1 cellular context compared by ENCODE assay signal in genomic region chr2:167292430-167293171, GRCh38.
TF ChIP-seq lines count a peak whose summit lies in the region.

B3GALT1 (plus strand) TSS chr2:167293001.

TF ChIP-seq in HepG2, 621 proteins besides CTCF, POLR2A, EP300 and RAD21 (continued from another document and continues in another):
- TF ChIP-seq GTF3A (CRISPR knock-in tag; conservative IDR thresholded peaks at IDR 0.05) (no peak), SRF (IDR thresholded peaks at IDR 0.05; ENCODE audit: low read depth, low read length) (no peak), THAP8 (CRISPR knock-in tag; IDR thresholded peaks at IDR 0.05; ENCODE audit: borderline replicate concordance) (no peak), ZNF280D (CRISPR knock-in tag; IDR thresholded peaks at IDR 0.05) (no peak), CBX1 (IDR thresholded peaks at IDR 0.05; ENCODE audit: low read depth) (no peak), ZSCAN30 (CRISPR knock-in tag; IDR thresholded peaks at IDR 0.05) (no peak), SRSF1 (optimal IDR thresholded peaks at IDR 0.05; ENCODE audit: low read depth, low read length) (no peak), ZFAT (CRISPR knock-in tag; conservative IDR thresholded peaks at IDR 0.05) (no peak), ZZZ3 (CRISPR knock-in tag; IDR thresholded peaks at IDR 0.05; ENCODE audit: borderline replicate concordance) (0 out of 2 replicates have a peak, but pooled peaks have one; percentile 24), ZNF614 (CRISPR knock-in tag; IDR thresholded peaks at IDR 0.05; ENCODE audit: borderline replicate concordance) (no peak), POLR2G (IDR thresholded peaks at IDR 0.05; ENCODE audit: low read depth, low read length) (peak; percentile 65), ZNF784 (CRISPR knock-in tag; IDR thresholded peaks at IDR 0.05; ENCODE audit: borderline replicate concordance) (peak; percentile 89; the same call in 1 of the 2 replicates), ZBTB37 (CRISPR knock-in tag; IDR thresholded peaks at IDR 0.05) (no peak), ZNF609 (CRISPR knock-in tag; IDR thresholded peaks at IDR 0.05; ENCODE audit: borderline replicate concordance) (no peak), ZNF644 (CRISPR knock-in tag; IDR thresholded peaks at IDR 0.05; ENCODE audit: low read depth) (no peak), XRCC5 (optimal IDR thresholded peaks at IDR 0.05; ENCODE audit: low read length) (no peak), DMAP1 (CRISPR knock-in tag; IDR thresholded peaks at IDR 0.05) (0 out of 2 replicates have a peak, but pooled peaks have one; percentile 43), SP4 (CRISPR knock-in tag; IDR thresholded peaks at IDR 0.05) (peak; percentile 29), HNF4A (CRISPR knock-in tag; IDR thresholded peaks at IDR 0.05) (no peak; the same call in 1 of the 2 replicates), GFI1 (CRISPR knock-in tag; IDR thresholded peaks at IDR 0.05; ENCODE audit: borderline replicate concordance) (no peak), ASH2L (IDR thresholded peaks at IDR 0.05; ENCODE audit: insufficient read length, low read depth, low read length) (peak; percentile 35), ZNF607 (CRISPR knock-in tag; IDR thresholded peaks at IDR 0.05; ENCODE audit: borderline replicate concordance) (no peak), HMG20B (CRISPR knock-in tag; conservative IDR thresholded peaks at IDR 0.05) (no peak), KMT2B (CRISPR knock-in tag; IDR thresholded peaks at IDR 0.05) (0 out of 2 replicates have a peak, but pooled peaks have one; percentile 46), ZNF558 (CRISPR knock-in tag; IDR thresholded peaks at IDR 0.05; ENCODE audit: borderline replicate concordance) (0 out of 2 replicates have a peak, but pooled peaks have one; percentile 62), HMGXB4 (CRISPR knock-in tag; IDR thresholded peaks at IDR 0.05; ENCODE audit: borderline replicate concordance in 1 of 2, low read depth in 1 of 2) (peak in 1 of 2 experiments; percentile 68; a peak in 3 of 4 replicates), ZNF777 (CRISPR knock-in tag; IDR thresholded peaks at IDR 0.05) (peak; percentile 3; the same call in 1 of the 2 replicates), PAWR (CRISPR knock-in tag; IDR thresholded peaks at IDR 0.05; ENCODE audit: borderline replicate concordance) (no peak), ZNF549 (CRISPR knock-in tag; IDR thresholded peaks at IDR 0.05) (no peak), REXO4 (CRISPR knock-in tag; IDR thresholded peaks at IDR 0.05; ENCODE audit: borderline replicate concordance) (0 out of 2 replicates have a peak, but pooled peaks have one; percentile 17), IRX3 (CRISPR knock-in tag; IDR thresholded peaks at IDR 0.05; ENCODE audit: borderline replicate concordance, low read depth) (peak; percentile 71; the same call in 1 of the 2 replicates), MEIS1 (CRISPR knock-in tag; IDR thresholded peaks at IDR 0.05; ENCODE audit: borderline replicate concordance) (peak; percentile 61; the same call in 1 of the 2 replicates), BRF2 (CRISPR knock-in tag; IDR thresholded peaks at IDR 0.05) (peak; percentile 65; the same call in 1 of the 2 replicates), ISL2 (CRISPR knock-in tag; IDR thresholded peaks at IDR 0.05) (no peak), ZNF407 (CRISPR knock-in tag; IDR thresholded peaks at IDR 0.05; ENCODE audit: not compliant biosample characterization) (peak; percentile 74), PTBP1 (IDR thresholded peaks at IDR 0.05; ENCODE audit: low read depth, low read length, poor library complexity, severe bottlenecking) (no peak), MED8 (CRISPR knock-in tag; IDR thresholded peaks at IDR 0.05; ENCODE audit: insufficient replicate concordance) (no peak)
